ENCODE assay signal across 1 cellular context in the genomic region with DNA sequence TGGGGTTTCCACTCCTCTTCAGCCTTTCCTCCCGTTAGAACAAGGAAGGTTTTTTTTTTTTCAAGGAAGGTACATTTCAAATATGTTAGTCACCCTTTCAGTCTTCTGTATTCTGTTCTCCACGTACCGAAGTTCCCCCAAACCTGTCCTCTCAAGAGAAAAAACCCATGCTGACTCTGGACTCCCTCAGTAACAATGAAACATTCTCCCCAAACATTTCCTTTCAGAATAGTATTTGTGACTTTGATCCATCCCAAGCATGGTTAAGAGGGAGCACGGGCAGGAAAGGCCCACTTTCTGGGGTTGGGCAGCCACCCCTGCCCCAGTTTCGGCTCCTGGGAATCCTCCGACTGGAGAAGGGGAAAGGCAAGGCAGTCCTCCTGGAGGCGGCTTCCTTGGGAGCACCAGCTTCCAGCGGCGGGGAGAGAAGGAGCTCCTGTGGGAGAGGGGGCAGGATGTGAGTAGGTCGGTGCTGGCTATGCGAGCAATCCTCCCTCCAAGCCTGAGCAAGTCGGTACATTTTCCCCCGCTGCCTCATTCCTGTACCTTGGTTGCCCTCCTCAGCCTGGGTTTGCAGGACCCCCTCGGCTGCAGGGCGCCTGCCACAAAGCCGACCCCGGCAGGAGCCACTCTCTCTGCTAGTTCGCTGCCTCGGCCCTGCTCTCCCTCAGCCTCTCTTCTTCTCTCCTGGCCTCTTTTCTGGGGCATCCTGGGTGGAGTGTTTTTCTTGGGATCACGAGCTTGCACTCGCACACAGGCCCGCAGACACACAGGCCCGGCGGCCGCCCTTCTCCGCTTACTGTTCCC.
TF ChIP-seq lines count a peak whose summit lies in the region.

No MANE protein-coding gene starts in this region.

TF ChIP-seq in IMR-90, 13 proteins besides CTCF, POLR2A, EP300 and RAD21:
- TF ChIP-seq CHD1 (IDR thresholded peaks at IDR 0.05; ENCODE audit: low read depth, low read length) (peak; percentile 24; the same call in 1 of the 2 replicates), BHLHE40 (IDR thresholded peaks at IDR 0.05; ENCODE audit: low read depth, low read length) (no peak), RFX5 (IDR thresholded peaks at IDR 0.05; ENCODE audit: low read depth, low read length) (no peak), CEBPB (IDR thresholded peaks at IDR 0.05; ENCODE audit: low read depth, low read length) (no peak), FOS (IDR thresholded peaks at IDR 0.05; ENCODE audit: low read depth, low read length) (no peak)
